ENCODE assay signal across 25 cellular contexts in the genomic region with DNA sequence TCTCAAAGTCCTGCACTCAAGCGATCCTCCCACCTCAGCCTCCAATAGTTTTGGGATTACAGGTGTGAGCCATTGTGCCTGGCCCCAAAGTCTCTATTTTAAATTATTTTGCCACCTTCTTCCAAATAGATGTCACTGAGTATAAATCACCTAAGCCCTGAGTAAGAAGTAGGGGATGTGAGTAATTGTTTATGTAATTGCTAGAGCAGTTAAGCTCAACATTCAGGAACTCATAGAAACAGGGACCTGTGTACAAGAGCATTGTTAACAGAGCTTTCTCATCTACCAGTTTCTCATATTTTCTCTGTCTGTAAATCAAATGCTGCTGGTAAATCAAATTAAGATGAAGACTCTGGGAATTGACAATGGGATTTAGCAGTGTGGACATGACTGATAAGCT. TPM values are rescaled to one million over a fixed set of nuclear protein-coding genes. Genes with fewer than 3 reads are reported as not detected.
DNase-seq lines count a peak whose midpoint lies in the region; ATAC-seq and TF ChIP-seq lines count a peak whose summit lies in the region.
"Had no signal": no experiment of that assay in that cellular context is flagged by ENCODE, and none has a peak within 500 bp of the region (broad histone marks: within the 10 kb centered on the region; RNA-seq: fewer than 3 reads in every experiment).

No MANE protein-coding gene starts in this region.

- H3K4me1 ChIP-seq in smooth muscle cell (ENCODE audit: low read depth) = no peaks in the 10 kb centered on the region
- H3K4me1 ChIP-seq: BE2C, colonic mucosa, upper lobe of left lung had no signal

- no peaks in the 10 kb centered on the region for H3F3A ChIP-seq in smooth muscle cell (ENCODE audit: low read depth)

- H3K4me2 ChIP-seq in smooth muscle cell = no peak overlapping the region

- H3K27ac Mint-ChIP-seq in activated T-cell treated with anti-CD3 and anti-CD28 coated beads, Interleukin-2, amount 50 U/mL, for 72 hours = peak overlapping the region; percentile 21
- H3K27ac Mint-ChIP-seq in activated T-helper 17 cell treated with anti-CD3 and anti-CD28 coated beads, Interleukin-2, amount 50 U/mL, for 72 hours = peak overlapping the region; percentile 3
- H3K27ac Mint-ChIP-seq in osteocyte (ENCODE audit: unreplicated experiment) = no peak overlapping the region
- H3K27ac Mint-ChIP-seq in natural killer cell treated with Interleukin-12 subunit alpha and Interleukin-12 subunit beta and Interleukin-15 and Interleukin-18, amount 100 ng/mL, for 72 hours = no peak overlapping the region
- H3K27ac Mint-ChIP-seq: activated CD4-positive, alpha-beta memory T cell treated with anti-CD3 and anti-CD28 coated beads for 36 hours had no signal

- no peak for DNase-seq in activated T-cell treated with anti-CD3 and anti-CD28 coated beads, Interleukin-2, amount 50 U/mL, for 72 hours
- no peak for DNase-seq in activated T-cell treated with anti-CD3 and anti-CD28 coated beads, Interleukin-2, amount 50 U/mL, for 48 hours
- peak; percentile 24 to 28 for DNase-seq in foreskin fibroblast
- DNase-seq in osteocyte (ENCODE audit: extremely low spot score, unreplicated experiment) = no peak
- no peak for DNase-seq in natural killer cell treated with Interleukin-12 subunit alpha and Interleukin-12 subunit beta and Interleukin-15 and Interleukin-18, amount 100 ng/mL, for 72 hours (ENCODE audit: low spot score)
- no peak for DNase-seq in activated CD4-positive, alpha-beta T cell treated with anti-CD3 and anti-CD28 coated beads for 48 hours
- no peak for DNase-seq in smooth muscle cell (lab: John Stamatoyannopoulos, UW; ENCODE audit: unreplicated experiment)
- DNase-seq: activated CD4-positive, alpha-beta memory T cell treated with anti-CD3 and anti-CD28 coated beads for 36 hours; activated CD8-positive, alpha-beta memory T cell treated with anti-CD3 and anti-CD28 coated beads, Interleukin-2, amount 50 U/mL, for 48 hours; activated gamma-delta T cell; BE2C; colonic mucosa; GOT3; head of caudate nucleus; left colon; mesendoderm; naive B cell; NCI-H2081 treated with DMSO at 0.1 percent for 48 hours; NCI-H774; occipital lobe; retina; small intestine; stimulated activated CD4-positive, alpha-beta T cell treated with anti-CD3 and anti-CD28 coated beads, Interleukin-2, amount 100 ng/mL, for 24 hours; upper lobe of left lung had no signal

- H3K9ac ChIP-seq in smooth muscle cell (ENCODE audit: low read depth) = no peak overlapping the region

- H3K9me3 ChIP-seq in smooth muscle cell (replicated peaks; ENCODE audit: low read depth) = no peaks in the 10 kb centered on the region
- H3K9me3 ChIP-seq: BE2C, colonic mucosa, upper lobe of left lung had no signal

- H3K9me3 Mint-ChIP-seq in activated T-cell treated with anti-CD3 and anti-CD28 coated beads, Interleukin-2, amount 50 U/mL, for 72 hours = no peaks in the 10 kb centered on the region
- H3K9me3 Mint-ChIP-seq in activated T-helper 17 cell treated with anti-CD3 and anti-CD28 coated beads, Interleukin-2, amount 50 U/mL, for 72 hours = no peaks in the 10 kb centered on the region
- H3K9me3 Mint-ChIP-seq in osteocyte (ENCODE audit: unreplicated experiment) = no peaks in the 10 kb centered on the region
- H3K9me3 Mint-ChIP-seq in natural killer cell treated with Interleukin-12 subunit alpha and Interleukin-12 subunit beta and Interleukin-15 and Interleukin-18, amount 100 ng/mL, for 72 hours = no peaks in the 10 kb centered on the region
- H3K9me3 Mint-ChIP-seq: activated CD4-positive, alpha-beta memory T cell treated with anti-CD3 and anti-CD28 coated beads for 36 hours; naive B cell had no signal

- H2AFZ ChIP-seq in smooth muscle cell (ENCODE audit: low read depth) = no peak overlapping the region

- H3K27me3 ChIP-seq in smooth muscle cell (ENCODE audit: low read depth) = no peaks in the 10 kb centered on the region
- H3K27me3 ChIP-seq: BE2C, colonic mucosa had no signal

- H3K4me3 Mint-ChIP-seq in activated T-cell treated with anti-CD3 and anti-CD28 coated beads, Interleukin-2, amount 50 U/mL, for 72 hours = no peak overlapping the region
- no peak overlapping the region for H3K4me3 Mint-ChIP-seq in activated T-helper 17 cell treated with anti-CD3 and anti-CD28 coated beads, Interleukin-2, amount 50 U/mL, for 72 hours
- no peak overlapping the region for H3K4me3 Mint-ChIP-seq in osteocyte (ENCODE audit: unreplicated experiment)
- H3K4me3 Mint-ChIP-seq in natural killer cell treated with Interleukin-12 subunit alpha and Interleukin-12 subunit beta and Interleukin-15 and Interleukin-18, amount 100 ng/mL, for 72 hours = no peak overlapping the region
- H3K4me3 Mint-ChIP-seq: activated CD4-positive, alpha-beta memory T cell treated with anti-CD3 and anti-CD28 coated beads for 36 hours; naive B cell had no signal

- H4K20me1 ChIP-seq in smooth muscle cell (ENCODE audit: low read depth) = peaks cover 10% of the 10 kb centered on the region

- peaks cover 39% of the 10 kb centered on the region for H3K36me3 ChIP-seq in smooth muscle cell (ENCODE audit: low read depth)

- H3K4me3 ChIP-seq in foreskin fibroblast (ENCODE audit: low read depth in 1 of 2, low read length in 2 of 2) (no peak overlapping the region), smooth muscle cell (no peak overlapping the region)
- H3K4me3 ChIP-seq: colonic mucosa, upper lobe of left lung had no signal

- peaks cover 7% of the 10 kb centered on the region for H3K79me2 ChIP-seq in smooth muscle cell (ENCODE audit: low read depth)

- no peak overlapping the region for H3K27ac ChIP-seq in smooth muscle cell (ENCODE audit: low read depth)
- H3K27ac ChIP-seq: colonic mucosa, upper lobe of left lung had no signal

- peaks cover 5 to 20% of the 10 kb centered on the region in 2 donors for H3K36me3 Mint-ChIP-seq in activated T-cell treated with anti-CD3 and anti-CD28 coated beads, Interleukin-2, amount 50 U/mL, for 72 hours (ENCODE audit: insufficient read depth in 2 of 2)
- peaks cover 99% of the 10 kb centered on the region for H3K36me3 Mint-ChIP-seq in activated T-helper 17 cell treated with anti-CD3 and anti-CD28 coated beads, Interleukin-2, amount 50 U/mL, for 72 hours (ENCODE audit: low read depth)
- peaks cover 54% of the 10 kb centered on the region for H3K36me3 Mint-ChIP-seq in osteocyte (ENCODE audit: unreplicated experiment)
- H3K36me3 Mint-ChIP-seq in natural killer cell treated with Interleukin-12 subunit alpha and Interleukin-12 subunit beta and Interleukin-15 and Interleukin-18, amount 100 ng/mL, for 72 hours = peaks cover 27% of the 10 kb centered on the region

- no peak for ATAC-seq in activated T-cell treated with anti-CD3 and anti-CD28 coated beads, Interleukin-2, amount 50 U/mL, for 72 hours (replicated peaks in 1 of 2)
- no peak for ATAC-seq in activated T-helper 17 cell treated with anti-CD3 and anti-CD28 coated beads, Interleukin-2, amount 50 U/mL, for 72 hours (replicated peaks)
- no peak for ATAC-seq in natural killer cell treated with Interleukin-12 subunit alpha and Interleukin-12 subunit beta and Interleukin-15 and Interleukin-18, amount 100 ng/mL, for 72 hours
- ATAC-seq: left colon had no signal

- TF ChIP-seq CTCF in foreskin fibroblast (IDR thresholded peaks at IDR 0.05; ENCODE audit: low read depth, low read length) (no peak), osteocyte (IDR thresholded peaks at IDR 0.05) (no peak), smooth muscle cell (IDR thresholded peaks at IDR 0.05; ENCODE audit: borderline replicate concordance, insufficient read depth, poor library complexity, severe bottlenecking) (no peak)

- no peaks in the 10 kb centered on the region for H3K4me1 Mint-ChIP-seq in activated T-cell treated with anti-CD3 and anti-CD28 coated beads, Interleukin-2, amount 50 U/mL, for 72 hours (ENCODE audit: low read depth)
- H3K4me1 Mint-ChIP-seq in activated T-helper 17 cell treated with anti-CD3 and anti-CD28 coated beads, Interleukin-2, amount 50 U/mL, for 72 hours = no peaks in the 10 kb centered on the region
- H3K4me1 Mint-ChIP-seq in osteocyte (ENCODE audit: unreplicated experiment) = peaks cover 18% of the 10 kb centered on the region
- H3K4me1 Mint-ChIP-seq in natural killer cell treated with Interleukin-12 subunit alpha and Interleukin-12 subunit beta and Interleukin-15 and Interleukin-18, amount 100 ng/mL, for 72 hours (ENCODE audit: low read depth in 2 of 2) = no peaks in the 10 kb centered on the region

- 100% methylated on average over 1 of the region's 1 CpG for WGBS in smooth muscle cell (ENCODE audit: low lambda C conversion rate)

- no peaks in the 10 kb centered on the region for H3K27me3 Mint-ChIP-seq in activated T-cell treated with anti-CD3 and anti-CD28 coated beads, Interleukin-2, amount 50 U/mL, for 72 hours (ENCODE audit: low read depth)
- H3K27me3 Mint-ChIP-seq in activated T-helper 17 cell treated with anti-CD3 and anti-CD28 coated beads, Interleukin-2, amount 50 U/mL, for 72 hours = no peaks in the 10 kb centered on the region
- no peaks in the 10 kb centered on the region for H3K27me3 Mint-ChIP-seq in osteocyte (ENCODE audit: unreplicated experiment)
- H3K27me3 Mint-ChIP-seq in natural killer cell treated with Interleukin-12 subunit alpha and Interleukin-12 subunit beta and Interleukin-15 and Interleukin-18, amount 100 ng/mL, for 72 hours = no peaks in the 10 kb centered on the region
- H3K27me3 Mint-ChIP-seq: activated CD4-positive, alpha-beta memory T cell treated with anti-CD3 and anti-CD28 coated beads for 36 hours; naive B cell had no signal

RNA-seq across cellular contexts. Expression of gene CDK7, which starts 26.3 kb away (rescaled TPM):
- total RNA-seq in activated T-cell treated with anti-CD3 and anti-CD28 coated beads, Interleukin-2, amount 50 U/mL, for 72 hours = 10 to 100 TPM; 52.2 to 67.3 TPM
- total RNA-seq in activated T-helper 17 cell treated with anti-CD3 and anti-CD28 coated beads, Interleukin-2, amount 50 U/mL, for 72 hours = 10 to 100 TPM; 37.5 to 52.4 TPM
- 32.5 and 35.4 TPM in 2 replicates for total RNA-seq in osteocyte
- 10 to 100 TPM; 37.9 to 57.5 TPM for total RNA-seq in natural killer cell treated with Interleukin-12 subunit alpha and Interleukin-12 subunit beta and Interleukin-15 and Interleukin-18, amount 100 ng/mL, for 72 hours
- 43.4 and 54.4 TPM in 2 replicates for total RNA-seq in smooth muscle cell
- 40.1 and 47.2 TPM in 2 replicates for polyA plus RNA-seq in smooth muscle cell

Comparison
In these comparisons a context has a peak if more than half of its experiments do, and no peak if none do; other contexts are left out.
1. DNase-seq: peak in foreskin fibroblast (2 of 2); none in activated T-cell treated with anti-CD3 and anti-CD28 coated beads, Interleukin-2, amount 50 U/mL, for 72 hours (0 of 2), activated T-cell treated with anti-CD3 and anti-CD28 coated beads, Interleukin-2, amount 50 U/mL, for 48 hours (0 of 2), osteocyte (single experiment), natural killer cell treated with Interleukin-12 subunit alpha and Interleukin-12 subunit beta and Interleukin-15 and Interleukin-18, amount 100 ng/mL, for 72 hours (single experiment), activated CD4-positive, alpha-beta T cell treated with anti-CD3 and anti-CD28 coated beads for 48 hours (single experiment) and smooth muscle cell (single experiment).
2. H3K27ac Mint-ChIP-seq: peak in activated T-cell treated with anti-CD3 and anti-CD28 coated beads, Interleukin-2, amount 50 U/mL, for 72 hours (single experiment) and activated T-helper 17 cell treated with anti-CD3 and anti-CD28 coated beads, Interleukin-2, amount 50 U/mL, for 72 hours (single experiment); none in osteocyte (single experiment) and natural killer cell treated with Interleukin-12 subunit alpha and Interleukin-12 subunit beta and Interleukin-15 and Interleukin-18, amount 100 ng/mL, for 72 hours (0 of 2).